Comparison of ENCODE assay signal across 8 cellular contexts in the genomic region with DNA sequence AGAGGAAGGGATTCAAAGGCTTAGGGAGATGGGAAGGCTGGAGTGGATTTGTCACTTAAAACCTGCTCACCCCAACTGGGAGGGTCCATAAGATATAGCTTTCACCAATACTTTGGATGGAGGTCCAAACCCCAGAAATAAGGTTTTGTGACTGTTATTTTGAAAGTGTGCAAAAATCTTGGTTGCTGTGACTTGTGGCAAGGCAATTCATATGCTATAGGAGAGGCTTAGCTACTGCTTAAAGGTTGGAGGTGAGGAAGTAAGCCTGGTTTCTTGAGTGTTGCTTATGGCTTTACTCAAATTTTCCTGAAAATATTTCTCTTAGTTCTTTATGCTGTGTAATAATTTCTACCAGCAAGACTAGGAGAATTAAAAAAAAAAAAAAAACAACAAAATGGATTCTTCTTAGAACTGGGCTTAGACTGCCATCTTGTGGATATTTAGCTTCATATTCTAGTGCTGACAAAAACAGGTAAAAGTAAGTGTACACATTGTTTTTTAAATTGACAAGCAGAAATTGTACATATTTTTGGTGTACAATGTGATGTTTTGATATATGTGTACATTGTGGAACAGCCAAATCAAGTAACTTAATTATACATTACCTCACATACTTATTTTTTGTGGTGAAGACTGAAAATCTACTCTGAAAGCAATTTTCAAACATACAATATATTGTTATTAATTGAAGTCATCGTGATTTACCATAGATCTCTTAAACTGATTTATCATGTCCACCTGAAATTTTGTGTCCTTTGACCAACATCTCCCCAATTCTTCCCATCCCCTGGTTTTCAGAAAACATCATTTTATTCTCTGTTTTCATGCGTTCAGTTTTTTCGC. TPM values are rescaled to one million over a fixed set of nuclear protein-coding genes. Genes with fewer than 3 reads are reported as not detected.
A peak's percentile ranks its signal among the peaks of the same experiment; 100 is the strongest.
DNase-seq lines count a peak whose midpoint lies in the region; ATAC-seq, FAIRE-seq and TF ChIP-seq lines count a peak whose summit lies in the region.

No MANE protein-coding gene starts in this region.

- no peak overlapping the region for H3K4me3 ChIP-seq in astrocyte (ENCODE audit: insufficient read depth, low read depth, low read length)
- no peak overlapping the region for H3K4me3 ChIP-seq in transverse colon

- no peak for TF ChIP-seq EP300 in transverse colon (IDR thresholded peaks at IDR 0.05; ENCODE audit: low read depth)

- peaks cover under 1% of the 10 kb centered on the region for H3K9me3 Mint-ChIP-seq in astrocyte (ENCODE audit: unreplicated experiment)
- peaks cover 8% of the 10 kb centered on the region for H3K9me3 Mint-ChIP-seq in activated T-helper 1 cell treated with anti-CD3 and anti-CD28 coated beads, Interleukin-12 subunit alpha, Interleukin-12 subunit beta, Interleukin-2, Interleukin-4 antibody, amounts not matched to agents 30 ng/mL and 10 ng/mL and 1 ng/mL, durations not matched to agents 14 hours and 24 hours and 36 hours

- H2AFZ ChIP-seq in astrocyte (ENCODE audit: low read depth, low read length): no peak overlapping the region

- ATAC-seq in GM21526 (IDR thresholded peaks at IDR 0.05; ENCODE audit: low FRiP score, unreplicated experiment) (peak; percentile 53), HG03571 (IDR thresholded peaks at IDR 0.05; ENCODE audit: unreplicated experiment) (no peak)

- in situ Hi-C loops in transverse colon (cut with MboI; ENCODE audit: low pct_ligation_motif_present in 1 of 4, low pct_unique_long_range_greater_than_20kb in 1 of 4, low sequenced_read_pairs in 3 of 4): loop anchor here (5.0 to 10.0 kb wide), 3 partner anchors 149 to 271 kb away; a partner anchor contains a TSS

- H3K9me3 ChIP-seq in astrocyte (ENCODE audit: insufficient read depth, low read depth, low read length): no peaks in the 10 kb centered on the region
- H3K9me3 ChIP-seq in transverse colon: no peaks in the 10 kb centered on the region

- intact Hi-C loops in transverse colon (cut with DNase I; ENCODE audit: low total_unique reads): loop anchor here (5.0 kb wide), 1 partner anchor 149 kb away; no protein-coding TSS in a partner anchor
- intact Hi-C loops in activated T-helper 1 cell treated with anti-CD3 and anti-CD28 coated beads, Interleukin-12 subunit alpha, Interleukin-12 subunit beta, Interleukin-2, Interleukin-4 antibody, amounts not matched to agents 30 ng/mL and 10 ng/mL and 1 ng/mL, durations not matched to agents 14 hours and 24 hours and 36 hours (cut with micrococcal nuclease): loop anchor here (1.0 to 2.0 kb wide), 10 partner anchors 17 to 365 kb away; a partner anchor contains a TSS

- H3K4me1 Mint-ChIP-seq in astrocyte (ENCODE audit: low read depth, unreplicated experiment): peaks cover 16% of the 10 kb centered on the region
- peaks cover 28% of the 10 kb centered on the region for H3K4me1 Mint-ChIP-seq in activated T-helper 1 cell treated with anti-CD3 and anti-CD28 coated beads, Interleukin-12 subunit alpha, Interleukin-12 subunit beta, Interleukin-2, Interleukin-4 antibody, amounts not matched to agents 30 ng/mL and 10 ng/mL and 1 ng/mL, durations not matched to agents 14 hours and 24 hours and 36 hours (ENCODE audit: low read depth)

- H3K27me3 ChIP-seq in astrocyte (ENCODE audit: insufficient read depth, low read length): no peaks in the 10 kb centered on the region
- H3K27me3 ChIP-seq in transverse colon: no peaks in the 10 kb centered on the region

- no peak overlapping the region for H3K27ac ChIP-seq in C4-2B
- no peak overlapping the region for H3K27ac ChIP-seq in astrocyte (ENCODE audit: low read depth, low read length)
- H3K27ac ChIP-seq in transverse colon: no peak overlapping the region

- no peak overlapping the region for H3K27ac Mint-ChIP-seq in astrocyte (ENCODE audit: unreplicated experiment)
- H3K27ac Mint-ChIP-seq in activated T-helper 1 cell treated with anti-CD3 and anti-CD28 coated beads, Interleukin-12 subunit alpha, Interleukin-12 subunit beta, Interleukin-2, Interleukin-4 antibody, amounts not matched to agents 30 ng/mL and 10 ng/mL and 1 ng/mL, durations not matched to agents 14 hours and 24 hours and 36 hours: no peak overlapping the region

- no peak for TF ChIP-seq POLR2A in transverse colon (IDR thresholded peaks at IDR 0.05)

- no peak overlapping the region for H3K4me3 Mint-ChIP-seq in astrocyte (ENCODE audit: unreplicated experiment)
- no peak overlapping the region for H3K4me3 Mint-ChIP-seq in activated T-helper 1 cell treated with anti-CD3 and anti-CD28 coated beads, Interleukin-12 subunit alpha, Interleukin-12 subunit beta, Interleukin-2, Interleukin-4 antibody, amounts not matched to agents 30 ng/mL and 10 ng/mL and 1 ng/mL, durations not matched to agents 14 hours and 24 hours and 36 hours

- no peaks in the 10 kb centered on the region for H3K27me3 Mint-ChIP-seq in astrocyte (ENCODE audit: low read depth, unreplicated experiment)
- H3K27me3 Mint-ChIP-seq in activated T-helper 1 cell treated with anti-CD3 and anti-CD28 coated beads, Interleukin-12 subunit alpha, Interleukin-12 subunit beta, Interleukin-2, Interleukin-4 antibody, amounts not matched to agents 30 ng/mL and 10 ng/mL and 1 ng/mL, durations not matched to agents 14 hours and 24 hours and 36 hours (ENCODE audit: insufficient read depth): peaks cover 27% of the 10 kb centered on the region

- H3K9ac ChIP-seq in astrocyte (ENCODE audit: low read length): no peak overlapping the region

- no peaks in the 10 kb centered on the region for H3K4me1 ChIP-seq in astrocyte (ENCODE audit: insufficient read depth, low read length)
- peaks cover 0 to 20% (median 2%) of the 10 kb centered on the region in 4 donors for H3K4me1 ChIP-seq in transverse colon

- no peaks in the 10 kb centered on the region for H3K36me3 Mint-ChIP-seq in astrocyte (ENCODE audit: low read depth, unreplicated experiment)
- H3K36me3 Mint-ChIP-seq in activated T-helper 1 cell treated with anti-CD3 and anti-CD28 coated beads, Interleukin-12 subunit alpha, Interleukin-12 subunit beta, Interleukin-2, Interleukin-4 antibody, amounts not matched to agents 30 ng/mL and 10 ng/mL and 1 ng/mL, durations not matched to agents 14 hours and 24 hours and 36 hours (ENCODE audit: low read depth): no peaks in the 10 kb centered on the region

- DNase-seq in NCI-H2227 treated with DMSO at 0.1 percent for 48 hours (lab: John Stamatoyannopoulos, UW): peak; percentile 40
- peak; percentile 58 for DNase-seq in astrocyte (ENCODE audit: low read depth)
- DNase-seq in iris pigment epithelial cell (ENCODE audit: low read depth): peak; percentile 77
- no peak for DNase-seq in transverse colon
- DNase-seq in activated T-helper 1 cell treated with anti-CD3 and anti-CD28 coated beads, Interleukin-12 subunit alpha, Interleukin-12 subunit beta, Interleukin-2, Interleukin-4 antibody, amounts not matched to agents 30 ng/mL and 10 ng/mL and 1 ng/mL, durations not matched to agents 14 hours and 24 hours and 36 hours (ENCODE audit: low spot score): no peak

- TF ChIP-seq CTCF in C4-2B (conservative IDR thresholded peaks at IDR 0.05) (peak; percentile 83), astrocyte (IDR thresholded peaks at IDR 0.05; ENCODE audit: insufficient read depth, low read depth, low read length) (peak; percentile 63), transverse colon (IDR thresholded peaks at IDR 0.05) (peak; percentile 63 to 83 (median 68))

- H3K4me2 ChIP-seq in astrocyte (ENCODE audit: low read length): no peak overlapping the region

- peak; percentile 41 for FAIRE-seq in astrocyte (lab: Jason Lieb, UNC)

- WGBS in transverse colon (ENCODE audit: low coverage in 1 of 2), 2 donors: 74 to 81% methylated on average over 3 of the region's 3 CpGs

- no peaks in the 10 kb centered on the region for H4K20me1 ChIP-seq in astrocyte (ENCODE audit: insufficient read depth, low read length)

- H3K36me3 ChIP-seq in astrocyte (ENCODE audit: insufficient read depth, low read length) (no peaks in the 10 kb centered on the region), transverse colon (no peaks in the 10 kb centered on the region)

- no peaks in the 10 kb centered on the region for H3K79me2 ChIP-seq in astrocyte (ENCODE audit: insufficient read depth, low read length)

RNA-seq across cellular contexts. Expression of a gene that starts 23.0 kb away (rescaled TPM):
- total RNA-seq in astrocyte (not detected in 2 replicates), transverse colon (not detected)
- not detected in 2 replicates for total RNA-seq in activated T-helper 1 cell treated with anti-CD3 and anti-CD28 coated beads, Interleukin-12 subunit alpha, Interleukin-12 subunit beta, Interleukin-2, Interleukin-4 antibody, amounts not matched to agents 30 ng/mL and 10 ng/mL and 1 ng/mL, durations not matched to agents 14 hours and 24 hours and 36 hours

RNA-seq across cellular contexts. Expression of a gene that starts 34.4 kb away (rescaled TPM):
- total RNA-seq in astrocyte (14.6 and 19.0 TPM in 2 replicates), transverse colon (10 to 100 TPM; 36.7 to 69.5 (median 48.3) TPM)
- total RNA-seq in activated T-helper 1 cell treated with anti-CD3 and anti-CD28 coated beads, Interleukin-12 subunit alpha, Interleukin-12 subunit beta, Interleukin-2, Interleukin-4 antibody, amounts not matched to agents 30 ng/mL and 10 ng/mL and 1 ng/mL, durations not matched to agents 14 hours and 24 hours and 36 hours: 494 and 511 TPM in 2 replicates

RNA-seq across cellular contexts. Expression of a gene that starts 57.5 kb away (rescaled TPM):
- total RNA-seq in astrocyte: 0.29 and 1.0 TPM in 2 replicates
- total RNA-seq in transverse colon: 1 to 10 TPM in 1 of 4 donors, under 1 TPM in 1, not detected in 2; 0.64 to 2.6 TPM
- 2.2 and 2.3 TPM in 2 replicates for total RNA-seq in activated T-helper 1 cell treated with anti-CD3 and anti-CD28 coated beads, Interleukin-12 subunit alpha, Interleukin-12 subunit beta, Interleukin-2, Interleukin-4 antibody, amounts not matched to agents 30 ng/mL and 10 ng/mL and 1 ng/mL, durations not matched to agents 14 hours and 24 hours and 36 hours

Comparison
In these comparisons a context has a peak if more than half of its experiments do, and no peak if none do; other contexts are left out.
1. DNase-seq: peak in NCI-H2227 treated with DMSO at 0.1 percent for 48 hours (single experiment), astrocyte (single experiment) and iris pigment epithelial cell (single experiment); none in transverse colon (single experiment) and activated T-helper 1 cell treated with anti-CD3 and anti-CD28 coated beads, Interleukin-12 subunit alpha, Interleukin-12 subunit beta, Interleukin-2, Interleukin-4 antibody, amounts not matched to agents 30 ng/mL and 10 ng/mL and 1 ng/mL, durations not matched to agents 14 hours and 24 hours and 36 hours (single experiment).
2. Peak in every context shown above with its lines, with median percentiles within 50 percentile points of each other: CTCF ChIP-seq.